Comparison of ENCODE assay signal across 9 cellular contexts in genomic region chrX:25523574-25523973, GRCh38.
A peak's percentile ranks its signal among the peaks of the same experiment; 100 is the strongest.
DNase-seq lines count a peak whose midpoint lies in the region; ATAC-seq and TF ChIP-seq lines count a peak whose summit lies in the region.
"Had no signal": no experiment of that assay in that cellular context is flagged by ENCODE, and none has a peak within 500 bp of the region (broad histone marks: within the 10 kb centered on the region; RNA-seq: fewer than 3 reads in every experiment).

No MANE protein-coding gene starts in this region.

- peak; percentile 64 for DNase-seq in Ammon's horn (ENCODE audit: low spot score)
- DNase-seq in HEK293T (ENCODE audit: extremely low spot score), result peak; percentile 53
- no peak for DNase-seq in Panc1 (ENCODE audit: low read depth, low spot score)
- DNase-seq in glomerular endothelial cell (ENCODE audit: extremely low read depth, low read depth, low spot score), result peak; percentile 60
- no peak for DNase-seq in upper lobe of right lung
- DNase-seq in T-cell, result no peak
- DNase-seq in activated CD8-positive, alpha-beta T cell treated with anti-CD3 and anti-CD28 coated beads for 36 hours, result no peak
- DNase-seq in NK-92 (lab: John Stamatoyannopoulos, UW; ENCODE audit: unreplicated experiment), result no peak

- peaks cover 0 to 4% of the 10 kb centered on the region in 2 donors for H3K27me3 Mint-ChIP-seq in T-cell
- no peaks in the 10 kb centered on the region for H3K27me3 Mint-ChIP-seq in activated CD8-positive, alpha-beta T cell treated with anti-CD3 and anti-CD28 coated beads for 36 hours
- H3K27me3 Mint-ChIP-seq: activated naive CD8-positive, alpha-beta T cell had no signal

- intact Hi-C loops in Panc1 (cut with micrococcal nuclease; ENCODE audit: unreplicated experiment) (no loop called here), upper lobe of right lung (cut with DNase I) (no loop called here)
- intact Hi-C loops in activated CD8-positive, alpha-beta T cell treated with anti-CD3 and anti-CD28 coated beads for 36 hours (cut with micrococcal nuclease), result no loop called here

- H3K27me3 ChIP-seq in Panc1 (ENCODE audit: control insufficient read depth, insufficient read depth, low read length), result no peaks in the 10 kb centered on the region
- H3K27me3 ChIP-seq in upper lobe of right lung, result no peaks in the 10 kb centered on the region

- CTCF ChIA-PET in HEK293T (lab: Yijun Ruan, JAX), result interaction anchor here (0.6 to 0.7 kb wide), 3 partner anchors 509 to 690 kb away, joined by 3 to 4 read pairs (median 3); no protein-coding TSS in a partner anchor
- CTCF ChIA-PET in Panc1 (lab: Charles Lee), result interaction anchor here (0.7 kb wide), 1 partner anchor 33 kb away, joined by 3 read pairs; no protein-coding TSS in a partner anchor
- CTCF ChIA-PET in T-cell (lab: Charles Lee), result no interaction called here
- CTCF ChIA-PET in activated CD8-positive, alpha-beta T cell treated with anti-CD3 and anti-CD28 coated beads for 36 hours (lab: Charles Lee), result no interaction called here

- TF ChIP-seq CTCF in Panc1 (IDR thresholded peaks at IDR 0.05), result peak; percentile 39
- TF ChIP-seq CTCF in upper lobe of right lung (IDR thresholded peaks at IDR 0.05), result peak; percentile 33
- TF ChIP-seq CTCF in activated CD8-positive, alpha-beta T cell treated with anti-CD3 and anti-CD28 coated beads for 36 hours (IDR thresholded peaks at IDR 0.05), result no peak

- ATAC-seq in Panc1 (no peak), upper lobe of right lung (no peak), T-cell (replicated peaks in 1 of 4) (no peak)
- ATAC-seq in activated CD8-positive, alpha-beta T cell treated with anti-CD3 and anti-CD28 coated beads for 36 hours, result no peak

- H3K4me3 ChIP-seq in Panc1 (ENCODE audit: low read depth in 2 of 2, low read length in 2 of 2), result no peak overlapping the region
- no peak overlapping the region for H3K4me3 ChIP-seq in upper lobe of right lung

- POLR2A ChIA-PET in HEK293T (lab: Yijun Ruan, JAX) (no interaction called here), Panc1 (lab: Charles Lee) (no interaction called here), T-cell (lab: Charles Lee) (no interaction called here)
- POLR2A ChIA-PET in activated CD8-positive, alpha-beta T cell treated with anti-CD3 and anti-CD28 coated beads for 36 hours (lab: Charles Lee), result no interaction called here

- H3K9me3 ChIP-seq in Panc1 (ENCODE audit: control insufficient read depth, insufficient read depth, low read depth, low read length) (no peaks in the 10 kb centered on the region), upper lobe of right lung (no peaks in the 10 kb centered on the region)

- no peak overlapping the region for H3K27ac Mint-ChIP-seq in T-cell
- H3K27ac Mint-ChIP-seq in activated CD8-positive, alpha-beta T cell treated with anti-CD3 and anti-CD28 coated beads for 36 hours, result no peak overlapping the region
- H3K27ac Mint-ChIP-seq: activated naive CD8-positive, alpha-beta T cell had no signal

- H3K4me1 ChIP-seq in Panc1 (ENCODE audit: control insufficient read depth, insufficient read depth, low read length) (no peaks in the 10 kb centered on the region), upper lobe of right lung (no peaks in the 10 kb centered on the region)

- in situ Hi-C loops in Panc1 (cut with HindIII; ENCODE audit: low pct_unique_long_range_greater_than_20kb, low sequenced_read_pairs), result no loop called here

- H3K4me3 Mint-ChIP-seq in T-cell, result no peak overlapping the region
- H3K4me3 Mint-ChIP-seq in activated CD8-positive, alpha-beta T cell treated with anti-CD3 and anti-CD28 coated beads for 36 hours, result no peak overlapping the region
- H3K4me3 Mint-ChIP-seq: activated naive CD8-positive, alpha-beta T cell had no signal

- H3K27ac ChIP-seq in Panc1 (ENCODE audit: low read length) (no peak overlapping the region), upper lobe of right lung (no peak overlapping the region)

- H3K4me1 Mint-ChIP-seq in T-cell, result no peaks in the 10 kb centered on the region
- H3K4me1 Mint-ChIP-seq in activated CD8-positive, alpha-beta T cell treated with anti-CD3 and anti-CD28 coated beads for 36 hours (ENCODE audit: low read depth), result no peaks in the 10 kb centered on the region

- H3K9me3 Mint-ChIP-seq in T-cell, result peaks cover 0 to 3% (median 0%) of the 10 kb centered on the region in 3 donors
- H3K9me3 Mint-ChIP-seq in activated CD8-positive, alpha-beta T cell treated with anti-CD3 and anti-CD28 coated beads for 36 hours, result no peaks in the 10 kb centered on the region

- no peaks in the 10 kb centered on the region for H3K36me3 Mint-ChIP-seq in T-cell
- H3K36me3 Mint-ChIP-seq in activated CD8-positive, alpha-beta T cell treated with anti-CD3 and anti-CD28 coated beads for 36 hours (ENCODE audit: low read depth), result no peaks in the 10 kb centered on the region
- H3K36me3 Mint-ChIP-seq: activated naive CD8-positive, alpha-beta T cell had no signal

- H3K36me3 ChIP-seq in Panc1 (ENCODE audit: control insufficient read depth, insufficient read depth, low read length), result no peaks in the 10 kb centered on the region
- no peaks in the 10 kb centered on the region for H3K36me3 ChIP-seq in upper lobe of right lung

- no TSS peak for BruUV-seq in Panc1 (replicated peaks; lab: Mats Ljungman, UMichigan)

TF ChIP-seq in HEK293T, 16 proteins besides CTCF, POLR2A, EP300 and RAD21:
- TF ChIP-seq L3MBTL2 (conservative IDR thresholded peaks at IDR 0.05) (no peak), BHLHE40 (IDR thresholded peaks at IDR 0.05; ENCODE audit: borderline replicate concordance) (no peak), LEF1 (IDR thresholded peaks at IDR 0.05; ENCODE audit: borderline replicate concordance) (no peak), CTBP1 (IDR thresholded peaks at IDR 0.05; ENCODE audit: borderline replicate concordance) (no peak), HDGF (IDR thresholded peaks at IDR 0.05; ENCODE audit: borderline replicate concordance) (no peak), TARDBP (IDR thresholded peaks at IDR 0.05) (no peak), PKNOX1 (IDR thresholded peaks at IDR 0.05) (no peak), NFRKB (IDR thresholded peaks at IDR 0.05) (no peak), FOXA1 (IDR thresholded peaks at IDR 0.05) (no peak), FOXK2 (IDR thresholded peaks at IDR 0.05) (no peak), FOXM1 (IDR thresholded peaks at IDR 0.05; ENCODE audit: borderline replicate concordance) (no peak), SP1 (IDR thresholded peaks at IDR 0.05) (no peak)

Comparison
In these comparisons a context has a peak if more than half of its experiments do, and no peak if none do; other contexts are left out.
1. DNase-seq: peak in Ammon's horn (single experiment), HEK293T (single experiment) and glomerular endothelial cell (single experiment); none in Panc1 (single experiment), upper lobe of right lung (single experiment), T-cell (0 of 34), activated CD8-positive, alpha-beta T cell treated with anti-CD3 and anti-CD28 coated beads for 36 hours (single experiment) and NK-92 (single experiment).
2. CTCF ChIA-PET loops: an anchor here in HEK293T (0.6 to 0.7 kb wide) and Panc1 (0.7 kb wide); none called in T-cell and activated CD8-positive, alpha-beta T cell treated with anti-CD3 and anti-CD28 coated beads for 36 hours.